Comparison of ENCODE assay signal across 37 cellular contexts in genomic region chr1:63266857-63267256, GRCh38. TPM values are rescaled to one million over a fixed set of nuclear protein-coding genes. Genes with fewer than 3 reads are reported as not detected.
"Had no signal": no experiment of that assay in that cellular context is flagged by ENCODE, and none has a peak within 500 bp of the region (broad histone marks: within the 10 kb centered on the region; RNA-seq: fewer than 3 reads in every experiment).

No MANE protein-coding gene starts in this region.

- DNase-seq: Karpas-422, Kasumi-1, MG63, MM.1S, MV-4-11, NCI-H1048, NCI-H1092, NCI-H1092 treated with DMSO at 0.1 percent for 48 hours, NCI-H1105, NCI-H1105 treated with DMSO at 0.1 percent for 48 hours, NCI-H1417, NCI-H1417 treated with DMSO at 0.1 percent for 48 hours, NCI-H1436, NCI-H1436 treated with DMSO at 0.1 percent for 48 hours, NCI-H146, NCI-H1694, NCI-H1694 treated with DMSO at 0.1 percent for 48 hours, NCI-H187, NCI-H187 treated with DMSO at 0.1 percent for 48 hours, NCI-H1930, NCI-H2029, NCI-H2029 treated with DMSO at 0.1 percent for 48 hours, NCI-H2081, NCI-H2081 treated with DMSO at 0.1 percent for 48 hours, NCI-H2107, NCI-H2171, NCI-H2171 treated with DMSO at 0.1 percent for 48 hours, NCI-H2227 treated with DMSO at 0.1 percent for 48 hours, NCI-H226, NCI-H345, NCI-H446, NCI-H446 treated with DMSO at 0.1 percent for 48 hours, NCI-H510A, NCI-H510A treated with DMSO at 0.1 percent for 48 hours, NCI-H524, NCI-H524 treated with DMSO at 0.1 percent for 48 hours had no signal

- H3K27me3 ChIP-seq: MG63 had no signal

- H3K36me3 ChIP-seq: MG63 had no signal

- H3K9me3 ChIP-seq: MG63 had no signal

- H3K4me3 ChIP-seq: MG63 had no signal

RNA-seq across cellular contexts. Expression of gene FOXD3, which starts 55.5 kb away (rescaled TPM):
- total RNA-seq: LHCN-M2 had no signal
